ENCODE assay signal across 1 cellular context in the genomic region with DNA sequence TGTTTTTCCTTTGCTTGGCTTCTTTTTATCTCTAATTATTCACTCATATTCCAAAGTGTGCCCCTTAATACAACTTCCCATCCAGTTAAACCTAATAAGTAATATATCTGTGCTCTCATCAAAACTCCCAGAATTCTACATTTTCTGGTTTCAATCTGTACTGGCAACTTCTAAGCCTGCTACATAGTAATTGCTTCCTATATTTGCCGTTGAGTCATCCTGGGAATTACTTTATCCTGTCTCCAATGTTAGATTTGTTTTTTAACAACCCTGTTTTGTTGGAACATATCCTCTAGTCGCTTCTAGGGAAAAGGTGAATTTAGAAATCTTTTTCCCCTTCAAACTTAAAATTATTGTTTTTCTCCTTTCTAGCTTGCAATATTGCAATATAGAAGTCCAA.
TF ChIP-seq lines count a peak whose summit lies in the region.

No MANE protein-coding gene starts in this region.

TF ChIP-seq in SK-N-SH, 30 proteins besides CTCF, POLR2A, EP300 and RAD21 (continued from another document):
- TF ChIP-seq, protein P1, sequence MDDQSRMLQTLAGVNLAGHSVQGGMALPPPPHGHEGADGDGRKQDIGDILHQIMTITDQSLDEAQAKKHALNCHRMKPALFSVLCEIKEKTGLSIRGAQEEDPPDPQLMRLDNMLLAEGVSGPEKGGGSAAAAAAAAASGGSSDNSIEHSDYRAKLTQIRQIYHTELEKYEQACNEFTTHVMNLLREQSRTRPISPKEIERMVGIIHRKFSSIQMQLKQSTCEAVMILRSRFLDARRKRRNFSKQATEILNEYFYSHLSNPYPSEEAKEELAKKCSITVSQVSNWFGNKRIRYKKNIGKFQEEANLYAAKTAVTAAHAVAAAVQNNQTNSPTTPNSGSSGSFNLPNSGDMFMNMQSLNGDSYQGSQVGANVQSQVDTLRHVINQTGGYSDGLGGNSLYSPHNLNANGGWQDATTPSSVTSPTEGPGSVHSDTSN (IDR thresholded peaks at IDR 0.05) = no peak
- no peak for TF ChIP-seq FOXM1 (IDR thresholded peaks at IDR 0.05; ENCODE audit: low read depth)
TF ChIP-seq in SK-N-SH: peak in this region for 3.
